In the genomic region with DNA sequence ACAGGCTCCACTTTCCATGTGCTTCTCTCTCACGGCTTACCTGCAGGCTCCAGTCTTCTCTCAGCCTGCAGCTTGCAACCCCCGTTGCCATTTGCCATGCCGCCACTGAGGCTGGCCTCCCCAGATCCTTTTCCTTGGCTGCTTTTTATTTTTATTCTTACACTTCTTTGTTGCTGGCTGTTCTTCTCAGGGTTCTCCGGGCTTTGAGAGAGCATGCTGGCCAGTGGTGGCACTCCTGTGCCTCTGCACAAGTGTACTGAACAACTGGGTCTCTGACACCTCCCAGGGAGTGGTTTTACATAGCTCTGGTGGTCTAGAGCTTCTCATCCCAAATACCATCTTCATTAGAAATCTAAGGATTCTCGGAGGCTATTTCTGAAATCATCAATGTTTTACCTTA, we compare ENCODE assay signal across 32 cellular contexts.
"Had no signal": no experiment of that assay in that cellular context is flagged by ENCODE, and none has a peak within 500 bp of the region (broad histone marks: within the 10 kb centered on the region; RNA-seq: fewer than 3 reads in every experiment).

No MANE protein-coding gene starts in this region.

- DNase-seq: Kasumi-1, KG1, MG63, NCI-H1048, NCI-H1092 treated with DMSO at 0.1 percent for 48 hours, NCI-H1105 treated with DMSO at 0.1 percent for 48 hours, NCI-H1417, NCI-H1436, NCI-H146, NCI-H1694, NCI-H187, NCI-H1930, NCI-H2029 treated with DMSO at 0.1 percent for 48 hours, NCI-H2081 treated with DMSO at 0.1 percent for 48 hours, NCI-H2107, NCI-H2171, NCI-H226, NCI-H446 treated with DMSO at 0.1 percent for 48 hours, NCI-H510A, NCI-H524, NCI-H526, NCI-H69, NCI-H748 treated with DMSO at 0.1 percent for 48 hours, NCI-H82, PC-9, Right ventricle myocardium superior, SHP77 treated with DMSO at 0.1 percent for 48 hours, SK-N-SH, SW 1271 had no signal

- H3K4me2 ChIP-seq: PC-9, SK-N-SH had no signal

- H2AFZ ChIP-seq: PC-9 had no signal

- H3K9me3 ChIP-seq: MG63, SJSA1, SK-N-SH had no signal

- ATAC-seq: Panc1 had no signal

- H3K27me3 ChIP-seq: SJSA1 had no signal

- H3K9me2 ChIP-seq: SK-N-SH had no signal

- H3K4me3 ChIP-seq: MG63, PC-9, SJSA1 had no signal

- H3K27ac ChIP-seq: PC-9, RWPE1, SJSA1 had no signal

- H3K9ac ChIP-seq: SK-N-SH had no signal

- H3K36me3 ChIP-seq: MG63, SJSA1 had no signal
